8 cellular contexts compared by ENCODE assay signal in the genomic region with DNA sequence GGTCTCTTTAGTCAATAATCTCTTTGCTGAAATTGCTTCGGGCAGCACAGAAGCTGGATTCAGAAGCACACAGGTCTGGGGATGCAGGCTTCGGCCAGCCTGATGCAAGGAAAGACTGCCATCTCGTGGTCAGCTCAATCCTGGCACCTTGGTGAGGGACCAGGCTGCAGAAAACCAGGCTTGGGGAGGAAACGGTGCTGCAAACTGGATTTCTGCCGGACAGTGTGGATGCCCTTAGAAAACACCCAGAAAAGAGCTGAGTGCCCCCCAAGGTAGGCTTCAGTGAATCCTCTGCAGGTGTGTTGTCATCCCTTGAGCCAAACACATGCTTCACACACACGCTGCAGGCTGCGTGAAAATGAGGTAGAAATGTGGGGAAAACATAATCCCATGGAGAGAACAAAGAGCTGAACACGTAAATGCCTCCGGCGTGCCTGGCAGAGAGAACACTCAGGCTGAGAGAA.
DNase-seq lines count a peak whose midpoint lies in the region; ATAC-seq and TF ChIP-seq lines count a peak whose summit lies in the region.

No MANE protein-coding gene starts in this region.

- intact Hi-C loops in spleen (cut with DNase I; ENCODE audit: low total_unique reads): no loop called here

- TF ChIP-seq EP300 in Ishikawa (IDR thresholded peaks at IDR 0.05; ENCODE audit: borderline replicate concordance): no peak

- no peak overlapping the region for H2AFZ ChIP-seq in hepatocyte

- H3K36me3 ChIP-seq in BE2C (no peaks in the 10 kb centered on the region), hepatocyte (replicated peaks; ENCODE audit: insufficient read depth, low read depth) (no peaks in the 10 kb centered on the region), spleen (no peaks in the 10 kb centered on the region)

- ATAC-seq in GM18867 (IDR thresholded peaks at IDR 0.05; ENCODE audit: unreplicated experiment) (peak; percentile 70), HG03565 (IDR thresholded peaks at IDR 0.05; ENCODE audit: unreplicated experiment) (no peak)

- H3K9me3 ChIP-seq in BE2C: no peaks in the 10 kb centered on the region
- H3K9me3 ChIP-seq in hepatocyte (ENCODE audit: low read depth): no peaks in the 10 kb centered on the region
- no peaks in the 10 kb centered on the region for H3K9me3 ChIP-seq in spleen

- WGBS in hepatocyte (ENCODE audit: low lambda C conversion rate, missing lambda C conversion rate): 40% methylated on average over 10 of the region's 10 CpGs
- WGBS in spleen, 5 donors: 38 to 48% (median 42%) methylated on average over 9 to 10 of the region's 10 CpGs

- H3K27ac ChIP-seq in hepatocyte: no peak overlapping the region
- H3K27ac ChIP-seq in spleen: no peak overlapping the region

- H4K20me1 ChIP-seq in hepatocyte (ENCODE audit: insufficient read depth, poor library complexity, severe bottlenecking): no peaks in the 10 kb centered on the region

- no peak overlapping the region for H3K4me3 ChIP-seq in BE2C (ENCODE audit: low read depth, low read length)
- no peak overlapping the region for H3K4me3 ChIP-seq in hepatocyte
- no peak overlapping the region for H3K4me3 ChIP-seq in spleen

- H3K27me3 ChIP-seq in BE2C (no peaks in the 10 kb centered on the region; the same call in 1 of the 2 replicates), hepatocyte (peaks cover 17% of the 10 kb centered on the region), spleen (replicated peaks in 1 of 7) (peaks cover 0 to 58% (median 3%) of the 10 kb centered on the region in 7 donors)

- no peaks in the 10 kb centered on the region for H3K9me2 ChIP-seq in hepatocyte (replicated peaks; ENCODE audit: insufficient read depth)

- TF ChIP-seq CTCF in BE2C (IDR thresholded peaks at IDR 0.05; ENCODE audit: low read depth, low read length) (peak; percentile 91), hepatocyte (IDR thresholded peaks at IDR 0.05; ENCODE audit: poor library complexity) (peak; percentile 88), spleen (IDR thresholded peaks at IDR 0.05 in 8 of 11, conservative IDR thresholded peaks at IDR 0.05 in 3 of 11) (peak in 8 of 11 experiments; percentile 21 to 72 (median 46))

- TF ChIP-seq POLR2A in spleen (IDR thresholded peaks at IDR 0.05): no peak

- H3K79me2 ChIP-seq in hepatocyte: no peaks in the 10 kb centered on the region

- DNase-seq in BE2C (peak; percentile 60), SHP77 treated with DMSO at 0.1 percent for 48 hours (lab: John Stamatoyannopoulos, UW) (peak; percentile 87), amniotic epithelial cell (ENCODE audit: low read depth) (peak; percentile 1), hepatocyte (ENCODE audit: low spot score) (peak; percentile 79), spleen (no peak)

- H3K4me1 ChIP-seq in BE2C (no peaks in the 10 kb centered on the region), hepatocyte (ENCODE audit: insufficient read depth) (no peaks in the 10 kb centered on the region), spleen (no peaks in the 10 kb centered on the region)

- peak; percentile 75 for TF ChIP-seq RAD21 in Ishikawa (IDR thresholded peaks at IDR 0.05; ENCODE audit: low read depth)

- H3K4me2 ChIP-seq in hepatocyte: no peak overlapping the region

TF ChIP-seq in Ishikawa, 13 proteins besides CTCF, POLR2A, EP300 and RAD21:
- TF ChIP-seq YY1 (IDR thresholded peaks at IDR 0.05; ENCODE audit: low read depth) (no peak), EGR1 (IDR thresholded peaks at IDR 0.05) (no peak), FOXM1 (IDR thresholded peaks at IDR 0.05; ENCODE audit: borderline replicate concordance, low read depth) (no peak), ZBTB7A (IDR thresholded peaks at IDR 0.05; ENCODE audit: low read depth) (no peak), CREB1 (IDR thresholded peaks at IDR 0.05; ENCODE audit: low read depth) (no peak), TEAD4 (IDR thresholded peaks at IDR 0.05) (no peak), TCF12 (IDR thresholded peaks at IDR 0.05; ENCODE audit: low read depth) (no peak), TAF1 (IDR thresholded peaks at IDR 0.05; ENCODE audit: low read depth) (no peak), NFIC (IDR thresholded peaks at IDR 0.05) (no peak), CEBPB (IDR thresholded peaks at IDR 0.05) (no peak)
- TF ChIP-seq, protein P1, sequence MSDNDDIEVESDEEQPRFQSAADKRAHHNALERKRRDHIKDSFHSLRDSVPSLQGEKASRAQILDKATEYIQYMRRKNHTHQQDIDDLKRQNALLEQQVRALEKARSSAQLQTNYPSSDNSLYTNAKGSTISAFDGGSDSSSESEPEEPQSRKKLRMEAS (IDR thresholded peaks at IDR 0.05): no peak
- TF ChIP-seq, protein P2, sequence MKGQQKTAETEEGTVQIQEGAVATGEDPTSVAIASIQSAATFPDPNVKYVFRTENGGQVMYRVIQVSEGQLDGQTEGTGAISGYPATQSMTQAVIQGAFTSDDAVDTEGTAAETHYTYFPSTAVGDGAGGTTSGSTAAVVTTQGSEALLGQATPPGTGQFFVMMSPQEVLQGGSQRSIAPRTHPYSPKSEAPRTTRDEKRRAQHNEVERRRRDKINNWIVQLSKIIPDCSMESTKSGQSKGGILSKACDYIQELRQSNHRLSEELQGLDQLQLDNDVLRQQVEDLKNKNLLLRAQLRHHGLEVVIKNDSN (IDR thresholded peaks at IDR 0.05): no peak
- TF ChIP-seq, protein P3, sequence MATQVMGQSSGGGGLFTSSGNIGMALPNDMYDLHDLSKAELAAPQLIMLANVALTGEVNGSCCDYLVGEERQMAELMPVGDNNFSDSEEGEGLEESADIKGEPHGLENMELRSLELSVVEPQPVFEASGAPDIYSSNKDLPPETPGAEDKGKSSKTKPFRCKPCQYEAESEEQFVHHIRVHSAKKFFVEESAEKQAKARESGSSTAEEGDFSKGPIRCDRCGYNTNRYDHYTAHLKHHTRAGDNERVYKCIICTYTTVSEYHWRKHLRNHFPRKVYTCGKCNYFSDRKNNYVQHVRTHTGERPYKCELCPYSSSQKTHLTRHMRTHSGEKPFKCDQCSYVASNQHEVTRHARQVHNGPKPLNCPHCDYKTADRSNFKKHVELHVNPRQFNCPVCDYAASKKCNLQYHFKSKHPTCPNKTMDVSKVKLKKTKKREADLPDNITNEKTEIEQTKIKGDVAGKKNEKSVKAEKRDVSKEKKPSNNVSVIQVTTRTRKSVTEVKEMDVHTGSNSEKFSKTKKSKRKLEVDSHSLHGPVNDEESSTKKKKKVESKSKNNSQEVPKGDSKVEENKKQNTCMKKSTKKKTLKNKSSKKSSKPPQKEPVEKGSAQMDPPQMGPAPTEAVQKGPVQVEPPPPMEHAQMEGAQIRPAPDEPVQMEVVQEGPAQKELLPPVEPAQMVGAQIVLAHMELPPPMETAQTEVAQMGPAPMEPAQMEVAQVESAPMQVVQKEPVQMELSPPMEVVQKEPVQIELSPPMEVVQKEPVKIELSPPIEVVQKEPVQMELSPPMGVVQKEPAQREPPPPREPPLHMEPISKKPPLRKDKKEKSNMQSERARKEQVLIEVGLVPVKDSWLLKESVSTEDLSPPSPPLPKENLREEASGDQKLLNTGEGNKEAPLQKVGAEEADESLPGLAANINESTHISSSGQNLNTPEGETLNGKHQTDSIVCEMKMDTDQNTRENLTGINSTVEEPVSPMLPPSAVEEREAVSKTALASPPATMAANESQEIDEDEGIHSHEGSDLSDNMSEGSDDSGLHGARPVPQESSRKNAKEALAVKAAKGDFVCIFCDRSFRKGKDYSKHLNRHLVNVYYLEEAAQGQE (IDR thresholded peaks at IDR 0.05; ENCODE audit: low read depth): no peak
